ENCODE assay signal across 9 cellular contexts in the genomic region with DNA sequence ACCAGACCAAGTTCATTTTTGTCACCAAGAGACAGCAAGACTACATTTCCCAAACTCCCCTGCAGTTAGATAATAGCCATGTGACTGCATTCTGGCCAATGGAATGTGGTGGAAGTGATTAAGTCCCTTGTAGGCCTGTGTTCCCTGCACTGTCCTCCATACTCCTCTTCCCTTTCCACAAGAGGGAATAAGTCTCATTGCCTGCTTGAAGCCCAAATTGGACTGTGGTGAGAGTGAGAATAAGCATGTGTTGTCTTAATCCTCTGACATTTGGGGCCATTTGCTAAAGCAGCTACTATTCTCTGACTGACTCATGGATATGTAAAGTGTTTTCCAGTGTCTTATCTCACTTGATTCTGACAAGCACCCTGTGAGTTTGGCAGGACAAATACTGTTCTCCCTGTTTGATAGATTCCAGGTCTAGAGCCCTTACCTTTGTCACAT. TPM values are rescaled to one million over a fixed set of nuclear protein-coding genes. Genes with fewer than 3 reads are reported as not detected.
DNase-seq lines count a peak whose midpoint lies in the region; ATAC-seq and TF ChIP-seq lines count a peak whose summit lies in the region.
"Had no signal": no experiment of that assay in that cellular context is flagged by ENCODE, and none has a peak within 500 bp of the region (broad histone marks: within the 10 kb centered on the region; RNA-seq: fewer than 3 reads in every experiment).

No MANE protein-coding gene starts in this region.

- H3K27ac ChIP-seq in mammary epithelial cell (ENCODE audit: insufficient read depth, low read depth, low read length) (no peak overlapping the region), right lobe of liver (no peak overlapping the region), aorta (ENCODE audit: low read depth in 1 of 2, low read length in 2 of 2) (no peak overlapping the region)
- H3K27ac ChIP-seq: SK-N-MC had no signal

- H3K4me2 ChIP-seq in mammary epithelial cell (ENCODE audit: insufficient read depth, low read depth, low read length), result no peak overlapping the region

- intact Hi-C loops in mammary epithelial cell (cut with micrococcal nuclease), result no loop called here
- intact Hi-C loops in right lobe of liver (cut with DNase I), result no loop called here
- intact Hi-C loops in aorta (cut with DNase I), result no loop called here

- no peak overlapping the region for H3K9ac ChIP-seq in mammary epithelial cell (ENCODE audit: insufficient read depth, low read length)

- ATAC-seq in right lobe of liver (peak; percentile 36 to 52 (median 40)), GM19463 (IDR thresholded peaks at IDR 0.05; ENCODE audit: unreplicated experiment) (no peak), aorta (ENCODE audit: low FRiP score) (no peak)

- CTCF ChIA-PET in mammary epithelial cell (lab: Charles Lee; ENCODE audit: low non-redundant PET), result no interaction called here

- H4K20me1 ChIP-seq in mammary epithelial cell (ENCODE audit: insufficient read depth, low read length), result no peaks in the 10 kb centered on the region

- dilution Hi-C loops in mammary epithelial cell (cut with HindIII; ENCODE audit: low sequenced_read_pairs), result no loop called here

- DNase-seq in COLO829 (ENCODE audit: low spot score) (peak; percentile 66), mammary epithelial cell (peak; percentile 53), right lobe of liver (no peak), COR-L47 (lab: John Stamatoyannopoulos, UW) (no peak), aorta (no peak), GM13976 (ENCODE audit: low spot score) (no peak)
- peak; percentile 45 for DNase-seq in Jurkat, Clone E6-1 (ENCODE audit: low read depth, low spot score)

- H3K36me3 ChIP-seq in mammary epithelial cell (ENCODE audit: insufficient read depth, low read length) (no peaks in the 10 kb centered on the region), right lobe of liver (no peaks in the 10 kb centered on the region), aorta (ENCODE audit: control insufficient read depth in 1 of 2, insufficient read depth in 2 of 2, low read length in 1 of 2) (no peaks in the 10 kb centered on the region)

- H3K79me2 ChIP-seq in mammary epithelial cell (ENCODE audit: insufficient read depth, low read length), result no peaks in the 10 kb centered on the region

- in situ Hi-C loops in mammary epithelial cell (cut with MboI; ENCODE audit: low sequenced_read_pairs in 2 of 2), result no loop called here
- in situ Hi-C loops in GM13976 (cut with MboI; ENCODE audit: low sequenced_read_pairs, unreplicated experiment), result no loop called here

- H3K9me3 ChIP-seq in mammary epithelial cell (replicated peaks; ENCODE audit: insufficient read depth, low read length) (no peaks in the 10 kb centered on the region), right lobe of liver (no peaks in the 10 kb centered on the region), aorta (ENCODE audit: control insufficient read depth, low read length) (no peaks in the 10 kb centered on the region)

- H3K4me1 ChIP-seq in mammary epithelial cell (ENCODE audit: insufficient read depth, low read length) (no peaks in the 10 kb centered on the region), right lobe of liver (no peaks in the 10 kb centered on the region), aorta (ENCODE audit: control insufficient read depth in 1 of 2, insufficient read depth in 2 of 2, low read length in 2 of 2) (peaks cover 0 to 4% of the 10 kb centered on the region in 2 donors)

- H3K4me3 ChIP-seq in Jurkat, Clone E6-1 (ENCODE audit: low read length), result no peak overlapping the region
- no peak overlapping the region for H3K4me3 ChIP-seq in mammary epithelial cell (replicated peaks in 1 of 3; ENCODE audit: insufficient read depth in 1 of 3, low read depth in 2 of 3, low read length in 3 of 3)
- no peak overlapping the region for H3K4me3 ChIP-seq in right lobe of liver
- no peak overlapping the region for H3K4me3 ChIP-seq in aorta (ENCODE audit: low read length in 2 of 2)
- H3K4me3 ChIP-seq: SK-N-MC had no signal

- no peak for TF ChIP-seq POLR2A in right lobe of liver (IDR thresholded peaks at IDR 0.05)

- no TSS peak for BruUV-seq in mammary epithelial cell (replicated peaks; lab: Mats Ljungman, UMichigan)

- H3K27me3 ChIP-seq in mammary epithelial cell (ENCODE audit: insufficient read depth, low read length), result no peaks in the 10 kb centered on the region
- H3K27me3 ChIP-seq in right lobe of liver, result no peaks in the 10 kb centered on the region
- no peaks in the 10 kb centered on the region for H3K27me3 ChIP-seq in aorta (ENCODE audit: control insufficient read depth in 1 of 2, insufficient read depth in 2 of 2, low read length in 1 of 2)

- H2AFZ ChIP-seq in mammary epithelial cell (ENCODE audit: low read depth, low read length), result peak overlapping the region; percentile 68

- no peak for TF ChIP-seq CTCF in mammary epithelial cell (conservative IDR thresholded peaks at IDR 0.05 in 1 of 2, IDR thresholded peaks at IDR 0.05 in 1 of 2; ENCODE audit: extremely low read depth in 1 of 2, insufficient read depth in 1 of 2, low read depth in 1 of 2, low read length in 2 of 2)
- no peak for TF ChIP-seq CTCF in right lobe of liver (IDR thresholded peaks at IDR 0.05)
- no peak for TF ChIP-seq CTCF in GM13976 (IDR thresholded peaks at IDR 0.05; ENCODE audit: borderline replicate concordance, control extremely low read depth, extremely low read depth, insufficient read depth, missing control alignments)

RNA-seq across cellular contexts. Expression of a gene that starts 20.7 kb away (rescaled TPM):
- polyA plus RNA-seq in Jurkat, Clone E6-1 (2012; ENCODE audit: insufficient read depth, insufficient read length), result 2.0 TPM
- under 1 TPM in 1 of 2 donors, not detected in 1; under 0.01 TPM for total RNA-seq in mammary epithelial cell
- 0.07 TPM for polyA plus RNA-seq in mammary epithelial cell
- not detected for polyA minus RNA-seq in mammary epithelial cell
- total RNA-seq in right lobe of liver, result under 1 TPM in 5 of 6 experiments, not detected in 1; 0.18 to 0.62 (median 0.25) TPM
- 1 to 10 TPM; 1.3 to 3.5 TPM for total RNA-seq in aorta
- under 1 TPM; 0.10 to 0.75 TPM for polyA plus RNA-seq in aorta

RNA-seq across cellular contexts. Expression of a gene that starts 47.6 kb away (rescaled TPM):
- not detected for polyA plus RNA-seq in Jurkat, Clone E6-1 (2012; ENCODE audit: insufficient read depth, insufficient read length)
- not detected for total RNA-seq in mammary epithelial cell
- 0.02 TPM for polyA plus RNA-seq in mammary epithelial cell
- not detected for polyA minus RNA-seq in mammary epithelial cell
- not detected for total RNA-seq in right lobe of liver
- under 1 TPM; 0.19 to 0.39 TPM for total RNA-seq in aorta
- not detected for polyA plus RNA-seq in aorta

Comparison
In these comparisons a context has a peak if more than half of its experiments do, and no peak if none do; other contexts are left out.
1. DNase-seq: peak in COLO829 (single experiment), Jurkat, Clone E6-1 (single experiment) and mammary epithelial cell (single experiment); none in right lobe of liver (0 of 3), COR-L47 (single experiment), aorta (0 of 2) and GM13976 (single experiment).
2. ATAC-seq: peak in right lobe of liver (4 of 4); none in GM19463 (single experiment) and aorta (single experiment).